In genomic region chr15:39692464-39693327, GRCh38 we compare ENCODE assay signal across 8 cellular contexts.
DNase-seq lines count a peak whose midpoint lies in the region; ATAC-seq and TF ChIP-seq lines count a peak whose summit lies in the region.

No MANE protein-coding gene starts in this region.

- H2AFZ ChIP-seq in hepatocyte (no peak overlapping the region), smooth muscle cell (ENCODE audit: low read depth) (no peak overlapping the region)

- ATAC-seq in activated CD4-positive, alpha-beta T cell treated with anti-CD3 and anti-CD28 coated beads for 36 hours = peak; percentile 47
- no peak for ATAC-seq in HG03095 (IDR thresholded peaks at IDR 0.05; ENCODE audit: unreplicated experiment)
- no peak for ATAC-seq in heart right ventricle

- no peaks in the 10 kb centered on the region for H3K9me2 ChIP-seq in hepatocyte (replicated peaks; ENCODE audit: insufficient read depth)

- H3K79me2 ChIP-seq in hepatocyte (no peaks in the 10 kb centered on the region), smooth muscle cell (ENCODE audit: low read depth) (no peaks in the 10 kb centered on the region)

- peaks cover 1% of the 10 kb centered on the region for H3K4me1 Mint-ChIP-seq in activated CD4-positive, alpha-beta T cell treated with anti-CD3 and anti-CD28 coated beads for 36 hours
- H3K4me1 Mint-ChIP-seq in activated T-helper 1 cell treated with anti-CD3 and anti-CD28 coated beads, Interleukin-12 subunit alpha, Interleukin-12 subunit beta, Interleukin-2, Interleukin-4 antibody, amounts not matched to agents 30 ng/mL and 10 ng/mL and 1 ng/mL, durations not matched to agents 14 hours and 24 hours and 36 hours (ENCODE audit: low read depth) = peaks cover 3% of the 10 kb centered on the region
- peaks cover 6% of the 10 kb centered on the region for H3K4me1 Mint-ChIP-seq in activated T-helper 2 cell treated with anti-CD3 and anti-CD28 coated beads, Interferon-gamma antibody, Interleukin-2, Interleukin-4, amounts not matched to agents 10 μg/mL and 5 μg/mL and 100 μg/mL, durations not matched to agents 14 hours and 24 hours and 36 hours (ENCODE audit: low read depth)

- H3K36me3 ChIP-seq in hepatocyte (replicated peaks; ENCODE audit: insufficient read depth, low read depth) (no peaks in the 10 kb centered on the region), smooth muscle cell (ENCODE audit: low read depth) (no peaks in the 10 kb centered on the region), heart right ventricle (no peaks in the 10 kb centered on the region)

- H3K4me2 ChIP-seq in hepatocyte (peak overlapping the region; percentile 69), smooth muscle cell (peak overlapping the region; percentile 77)

- H3K9me3 ChIP-seq in hepatocyte (ENCODE audit: low read depth) = no peaks in the 10 kb centered on the region
- no peaks in the 10 kb centered on the region for H3K9me3 ChIP-seq in smooth muscle cell (replicated peaks; ENCODE audit: low read depth)
- no peaks in the 10 kb centered on the region for H3K9me3 ChIP-seq in heart right ventricle

- no peak overlapping the region for H3K27ac Mint-ChIP-seq in activated CD4-positive, alpha-beta T cell treated with anti-CD3 and anti-CD28 coated beads for 36 hours
- H3K27ac Mint-ChIP-seq in activated T-helper 1 cell treated with anti-CD3 and anti-CD28 coated beads, Interleukin-12 subunit alpha, Interleukin-12 subunit beta, Interleukin-2, Interleukin-4 antibody, amounts not matched to agents 30 ng/mL and 10 ng/mL and 1 ng/mL, durations not matched to agents 14 hours and 24 hours and 36 hours = peak overlapping the region; percentile 40
- H3K27ac Mint-ChIP-seq in activated T-helper 2 cell treated with anti-CD3 and anti-CD28 coated beads, Interferon-gamma antibody, Interleukin-2, Interleukin-4, amounts not matched to agents 10 μg/mL and 5 μg/mL and 100 μg/mL, durations not matched to agents 14 hours and 24 hours and 36 hours = no peak overlapping the region

- CTCF ChIA-PET in activated CD4-positive, alpha-beta T cell treated with anti-CD3 and anti-CD28 coated beads for 36 hours (lab: Charles Lee) = interaction anchor here (0.5 to 10.8 kb wide), 2 partner anchors 65 to 182 kb away, joined by 3 to 153 read pairs; no protein-coding TSS in a partner anchor

- H3K4me3 ChIP-seq in hepatocyte (no peak overlapping the region), smooth muscle cell (peak overlapping the region; percentile 15), heart right ventricle (no peak overlapping the region)

- POLR2A ChIA-PET in activated CD4-positive, alpha-beta T cell treated with anti-CD3 and anti-CD28 coated beads for 36 hours (lab: Charles Lee) = no interaction called here

- H3K9ac ChIP-seq in smooth muscle cell (ENCODE audit: low read depth) = no peak overlapping the region

- H3K4me3 Mint-ChIP-seq in activated CD4-positive, alpha-beta T cell treated with anti-CD3 and anti-CD28 coated beads for 36 hours = no peak overlapping the region
- no peak overlapping the region for H3K4me3 Mint-ChIP-seq in activated T-helper 1 cell treated with anti-CD3 and anti-CD28 coated beads, Interleukin-12 subunit alpha, Interleukin-12 subunit beta, Interleukin-2, Interleukin-4 antibody, amounts not matched to agents 30 ng/mL and 10 ng/mL and 1 ng/mL, durations not matched to agents 14 hours and 24 hours and 36 hours
- H3K4me3 Mint-ChIP-seq in activated T-helper 2 cell treated with anti-CD3 and anti-CD28 coated beads, Interferon-gamma antibody, Interleukin-2, Interleukin-4, amounts not matched to agents 10 μg/mL and 5 μg/mL and 100 μg/mL, durations not matched to agents 14 hours and 24 hours and 36 hours (ENCODE audit: low read depth) = no peak overlapping the region

- no peak for DNase-seq in activated CD4-positive, alpha-beta T cell treated with anti-CD3 and anti-CD28 coated beads for 36 hours
- no peak for DNase-seq in activated CD4-positive, alpha-beta T cell treated with anti-CD3 and anti-CD28 coated beads, Interleukin-2, amount 50 U/mL, for 4 hours
- no peak for DNase-seq in activated T-helper 1 cell treated with anti-CD3 and anti-CD28 coated beads, Interleukin-12 subunit alpha, Interleukin-12 subunit beta, Interleukin-2, Interleukin-4 antibody, amounts not matched to agents 30 ng/mL and 10 ng/mL and 1 ng/mL, durations not matched to agents 14 hours and 24 hours and 36 hours (ENCODE audit: low spot score)
- peak; percentile 41 for DNase-seq in hepatocyte (ENCODE audit: low spot score)
- DNase-seq in smooth muscle cell (lab: John Stamatoyannopoulos, UW; ENCODE audit: unreplicated experiment) = no peak
- no peak for DNase-seq in activated T-helper 2 cell treated with anti-CD3 and anti-CD28 coated beads, Interferon-gamma antibody, Interleukin-2, Interleukin-4, amounts not matched to agents 10 μg/mL and 5 μg/mL and 100 μg/mL, durations not matched to agents 14 hours and 24 hours and 36 hours (ENCODE audit: low spot score)
- no peak for DNase-seq in heart right ventricle

- no peaks in the 10 kb centered on the region for H3K9me3 Mint-ChIP-seq in activated CD4-positive, alpha-beta T cell treated with anti-CD3 and anti-CD28 coated beads for 36 hours (ENCODE audit: low read depth)
- no peaks in the 10 kb centered on the region for H3K9me3 Mint-ChIP-seq in activated T-helper 1 cell treated with anti-CD3 and anti-CD28 coated beads, Interleukin-12 subunit alpha, Interleukin-12 subunit beta, Interleukin-2, Interleukin-4 antibody, amounts not matched to agents 30 ng/mL and 10 ng/mL and 1 ng/mL, durations not matched to agents 14 hours and 24 hours and 36 hours
- no peaks in the 10 kb centered on the region for H3K9me3 Mint-ChIP-seq in activated T-helper 2 cell treated with anti-CD3 and anti-CD28 coated beads, Interferon-gamma antibody, Interleukin-2, Interleukin-4, amounts not matched to agents 10 μg/mL and 5 μg/mL and 100 μg/mL, durations not matched to agents 14 hours and 24 hours and 36 hours

- intact Hi-C loops in activated CD4-positive, alpha-beta T cell treated with anti-CD3 and anti-CD28 coated beads for 36 hours (cut with DNase I, micrococcal nuclease) = no loop called here
- intact Hi-C loops in activated T-helper 1 cell treated with anti-CD3 and anti-CD28 coated beads, Interleukin-12 subunit alpha, Interleukin-12 subunit beta, Interleukin-2, Interleukin-4 antibody, amounts not matched to agents 30 ng/mL and 10 ng/mL and 1 ng/mL, durations not matched to agents 14 hours and 24 hours and 36 hours (cut with micrococcal nuclease) = no loop called here
- intact Hi-C loops in activated T-helper 2 cell treated with anti-CD3 and anti-CD28 coated beads, Interferon-gamma antibody, Interleukin-2, Interleukin-4, amounts not matched to agents 10 μg/mL and 5 μg/mL and 100 μg/mL, durations not matched to agents 14 hours and 24 hours and 36 hours (cut with micrococcal nuclease) = no loop called here
- intact Hi-C loops in heart right ventricle (cut with DNase I) = loop anchor here in 1 of 10 donors (10.0 kb wide), 1 partner anchor 62 kb away; no protein-coding TSS in a partner anchor

- H3K4me1 ChIP-seq in hepatocyte (ENCODE audit: insufficient read depth) = peaks cover 21% of the 10 kb centered on the region
- peaks cover 26% of the 10 kb centered on the region for H3K4me1 ChIP-seq in smooth muscle cell (ENCODE audit: low read depth)
- H3K4me1 ChIP-seq in heart right ventricle = no peaks in the 10 kb centered on the region

- H3K27me3 ChIP-seq in hepatocyte (no peaks in the 10 kb centered on the region), smooth muscle cell (ENCODE audit: low read depth) (no peaks in the 10 kb centered on the region), heart right ventricle (no peaks in the 10 kb centered on the region)

- H3F3A ChIP-seq in smooth muscle cell (ENCODE audit: low read depth) = no peaks in the 10 kb centered on the region

- no peaks in the 10 kb centered on the region for H3K36me3 Mint-ChIP-seq in activated CD4-positive, alpha-beta T cell treated with anti-CD3 and anti-CD28 coated beads for 36 hours (ENCODE audit: low read depth)
- H3K36me3 Mint-ChIP-seq in activated T-helper 1 cell treated with anti-CD3 and anti-CD28 coated beads, Interleukin-12 subunit alpha, Interleukin-12 subunit beta, Interleukin-2, Interleukin-4 antibody, amounts not matched to agents 30 ng/mL and 10 ng/mL and 1 ng/mL, durations not matched to agents 14 hours and 24 hours and 36 hours (ENCODE audit: low read depth) = no peaks in the 10 kb centered on the region
- H3K36me3 Mint-ChIP-seq in activated T-helper 2 cell treated with anti-CD3 and anti-CD28 coated beads, Interferon-gamma antibody, Interleukin-2, Interleukin-4, amounts not matched to agents 10 μg/mL and 5 μg/mL and 100 μg/mL, durations not matched to agents 14 hours and 24 hours and 36 hours (ENCODE audit: low read depth) = no peaks in the 10 kb centered on the region

- H4K20me1 ChIP-seq in hepatocyte (ENCODE audit: insufficient read depth, poor library complexity, severe bottlenecking) (no peaks in the 10 kb centered on the region), smooth muscle cell (ENCODE audit: low read depth) (no peaks in the 10 kb centered on the region)

- no peaks in the 10 kb centered on the region for H3K27me3 Mint-ChIP-seq in activated CD4-positive, alpha-beta T cell treated with anti-CD3 and anti-CD28 coated beads for 36 hours
- H3K27me3 Mint-ChIP-seq in activated T-helper 1 cell treated with anti-CD3 and anti-CD28 coated beads, Interleukin-12 subunit alpha, Interleukin-12 subunit beta, Interleukin-2, Interleukin-4 antibody, amounts not matched to agents 30 ng/mL and 10 ng/mL and 1 ng/mL, durations not matched to agents 14 hours and 24 hours and 36 hours (ENCODE audit: insufficient read depth) = peaks cover 11% of the 10 kb centered on the region
- peaks cover 14% of the 10 kb centered on the region for H3K27me3 Mint-ChIP-seq in activated T-helper 2 cell treated with anti-CD3 and anti-CD28 coated beads, Interferon-gamma antibody, Interleukin-2, Interleukin-4, amounts not matched to agents 10 μg/mL and 5 μg/mL and 100 μg/mL, durations not matched to agents 14 hours and 24 hours and 36 hours (ENCODE audit: low read depth)

- H3K27ac ChIP-seq in hepatocyte (peak overlapping the region; percentile 48), smooth muscle cell (ENCODE audit: low read depth) (no peak overlapping the region), heart right ventricle (no peak overlapping the region)

- WGBS in hepatocyte (ENCODE audit: low lambda C conversion rate, missing lambda C conversion rate) = 27% methylated on average over 11 of the region's 11 CpGs
- 22% methylated on average over 11 of the region's 11 CpGs for WGBS in smooth muscle cell (ENCODE audit: low lambda C conversion rate)
- 77 to 79% methylated on average over 11 of the region's 11 CpGs for WGBS in heart right ventricle, 2 donors

- TF ChIP-seq CTCF in hepatocyte (IDR thresholded peaks at IDR 0.05; ENCODE audit: poor library complexity) = no peak
- TF ChIP-seq CTCF in smooth muscle cell (IDR thresholded peaks at IDR 0.05; ENCODE audit: borderline replicate concordance, insufficient read depth, poor library complexity, severe bottlenecking) = no peak
- TF ChIP-seq CTCF in heart right ventricle (IDR thresholded peaks at IDR 0.05) = no peak
